In genomic region chr17:48841395-48841831, GRCh38 we compare ENCODE assay signal across 9 cellular contexts. TPM values are rescaled to one million over a fixed set of nuclear protein-coding genes. Genes with fewer than 3 reads are reported as not detected.
DNase-seq lines count a peak whose midpoint lies in the region; ATAC-seq and TF ChIP-seq lines count a peak whose summit lies in the region.
"Had no signal": no experiment of that assay in that cellular context is flagged by ENCODE, and none has a peak within 500 bp of the region (broad histone marks: within the 10 kb centered on the region; RNA-seq: fewer than 3 reads in every experiment).

No MANE protein-coding gene starts in this region.

- TF ChIP-seq EP300 in SK-N-SH (IDR thresholded peaks at IDR 0.05; ENCODE audit: borderline replicate concordance in 1 of 2, low read depth in 1 of 2, low read length in 1 of 2) = no peak

- H3K9ac ChIP-seq in SK-N-SH = peak overlapping the region; percentile 39
- H3K9ac ChIP-seq in endocrine pancreas (ENCODE audit: control insufficient read depth, insufficient read depth, low read length) = no peak overlapping the region

- H3K27me3 Mint-ChIP-seq in naive thymus-derived CD4-positive, alpha-beta T cell = no peaks in the 10 kb centered on the region

- peak overlapping the region; percentile 3 to 41; a peak in 3 of 4 replicates for H3K4me3 ChIP-seq in SK-N-SH (ENCODE audit: low read depth in 2 of 2, low read length in 1 of 2)
- H3K4me3 ChIP-seq in endocrine pancreas (ENCODE audit: control insufficient read depth, insufficient read depth, low read length) = peak overlapping the region; percentile 86
- H3K4me3 ChIP-seq in naive thymus-derived CD4-positive, alpha-beta T cell (ENCODE audit: low read length) = peak overlapping the region; percentile 35

- peaks cover 0 to 2% (median 0%) of the 10 kb centered on the region in 11 donors for H3K9me3 Mint-ChIP-seq in naive thymus-derived CD4-positive, alpha-beta T cell

- H3K4me1 ChIP-seq in SK-N-SH (ENCODE audit: control insufficient read depth in 1 of 2, insufficient read depth in 2 of 2, low read depth in 1 of 2, low read length in 1 of 2) (peaks cover 0 to 12% of the 10 kb centered on the region in 2 experiments; a peak in 1 of 4 replicates), endocrine pancreas (ENCODE audit: control insufficient read depth, insufficient read depth, low read length) (peaks cover 14% of the 10 kb centered on the region)
- peaks cover 38 to 47% of the 10 kb centered on the region in 2 donors for H3K4me1 ChIP-seq in naive thymus-derived CD4-positive, alpha-beta T cell (ENCODE audit: control insufficient read depth in 2 of 2, insufficient read depth in 2 of 2, low read length in 2 of 2)

- H3K27me3 ChIP-seq in SK-N-SH (ENCODE audit: insufficient read depth) = no peaks in the 10 kb centered on the region
- H3K27me3 ChIP-seq in endocrine pancreas (ENCODE audit: control insufficient read depth, insufficient read depth, low read length) = no peaks in the 10 kb centered on the region
- no peaks in the 10 kb centered on the region for H3K27me3 ChIP-seq in naive thymus-derived CD4-positive, alpha-beta T cell (ENCODE audit: control insufficient read depth in 2 of 2, insufficient read depth in 2 of 2, low read length in 2 of 2)

- H3K4me1 Mint-ChIP-seq in naive thymus-derived CD4-positive, alpha-beta T cell = peaks cover 33 to 67% (median 61%) of the 10 kb centered on the region in 7 donors

- 57% methylated on average over 3 of the region's 3 CpGs for WGBS in SK-N-SH (ENCODE audit: low lambda C conversion rate)

- H3K27ac ChIP-seq in SK-N-SH (ENCODE audit: low read depth in 2 of 2, low read length in 1 of 2) = peak overlapping the region in 1 of 2 experiments; percentile 64; a peak in 2 of 4 replicates
- H3K27ac ChIP-seq in naive thymus-derived CD4-positive, alpha-beta T cell (ENCODE audit: low read depth, low read length) = peak overlapping the region; percentile 73

- intact Hi-C loops in naive thymus-derived CD4-positive, alpha-beta T cell (cut with micrococcal nuclease) = loop anchor here (1.0 to 2.0 kb wide), 4 partner anchors 10 to 25 kb away; partner anchors contain the start of genes CALCOCO2 (in 2 of the 2) and TTLL6 (in 1 of the 2)

- H3K9me2 ChIP-seq in SK-N-SH = no peaks in the 10 kb centered on the region

- peak overlapping the region; percentile 84 to 98 (median 95) for H3K27ac Mint-ChIP-seq in naive thymus-derived CD4-positive, alpha-beta T cell

- ATAC-seq in HG02973 (IDR thresholded peaks at IDR 0.05; ENCODE audit: unreplicated experiment) = peak; percentile 73
- peak; percentile 94 for ATAC-seq in naive thymus-derived CD4-positive, alpha-beta T cell

- H3K36me3 ChIP-seq in SK-N-SH (replicated peaks in 1 of 2; ENCODE audit: control insufficient read depth in 1 of 2, insufficient read depth in 2 of 2, low read length in 1 of 2) (peaks cover 16 to 32% of the 10 kb centered on the region in 2 experiments), endocrine pancreas (ENCODE audit: control insufficient read depth, insufficient read depth, low read length) (no peaks in the 10 kb centered on the region)
- peaks cover 4 to 27% (median 7%) of the 10 kb centered on the region in 3 experiments for H3K36me3 ChIP-seq in naive thymus-derived CD4-positive, alpha-beta T cell (ENCODE audit: control insufficient read depth in 2 of 3, insufficient read depth in 3 of 3, low read length in 3 of 3)

- POLR2A ChIA-PET in SK-N-SH (lab: Yijun Ruan, JAX) = no interaction called here
- POLR2A ChIA-PET in naive thymus-derived CD4-positive, alpha-beta T cell (lab: Charles Lee) = interaction anchor here (1.0 to 2.3 kb wide), 4 partner anchors 10 to 51 kb away, joined by 3 to 10 read pairs (median 7); partner anchors contain the start of gene ATP5MC1

- no peak for TF ChIP-seq RAD21 in SK-N-SH (IDR thresholded peaks at IDR 0.05; ENCODE audit: low read length)

- H3K4me3 Mint-ChIP-seq in naive thymus-derived CD4-positive, alpha-beta T cell = peak overlapping the region; percentile 79 to 98 (median 87)

- peak; percentile 41 for DNase-seq in stimulated activated CD4-positive, alpha-beta T cell treated with anti-CD3 and anti-CD28 coated beads, Interleukin-15, amount 100 ng/mL, for 24 hours
- DNase-seq in stimulated activated CD4-positive, alpha-beta T cell treated with anti-CD3 and anti-CD28 coated beads, Interleukin-4, amount 100 ng/mL, for 1 hour = no peak
- DNase-seq in SK-N-SH (no peak), NCI-H526 treated with DMSO at 0.1 percent for 48 hours (lab: John Stamatoyannopoulos, UW) (no peak), iPS-NIHi11 (ENCODE audit: low spot score) (no peak)
- peak in 7 of 9 donors; percentile 48 to 75 (median 62) for DNase-seq in naive thymus-derived CD4-positive, alpha-beta T cell

- peaks cover 45% of the 10 kb centered on the region; the same call in 1 of the 2 replicates for H3K79me2 ChIP-seq in SK-N-SH (ENCODE audit: insufficient read depth)

- peaks cover 0 to 41% (median 11%) of the 10 kb centered on the region in 5 donors for H3K36me3 Mint-ChIP-seq in naive thymus-derived CD4-positive, alpha-beta T cell

- TF ChIP-seq CTCF in SK-N-SH (IDR thresholded peaks at IDR 0.05) = no peak

- peak overlapping the region; percentile 78 for H3K4me2 ChIP-seq in SK-N-SH

- peaks cover 6% of the 10 kb centered on the region for H3F3A ChIP-seq in SK-N-SH (replicated peaks; ENCODE audit: insufficient read depth)

- no peak overlapping the region for H2AFZ ChIP-seq in SK-N-SH (ENCODE audit: low read depth)

- CTCF ChIA-PET in SK-N-SH (lab: Yijun Ruan, JAX) = interaction anchor here (0.8 to 7.7 kb wide), 5 partner anchors 19 to 163 kb away, joined by 3 to 54 read pairs (median 3); no protein-coding TSS in a partner anchor
- CTCF ChIA-PET in naive thymus-derived CD4-positive, alpha-beta T cell (lab: Charles Lee) = no interaction called here

- no peaks in the 10 kb centered on the region for H3K9me3 ChIP-seq in SK-N-SH
- H3K9me3 ChIP-seq in endocrine pancreas (ENCODE audit: control insufficient read depth, low read length) = no peaks in the 10 kb centered on the region
- H3K9me3 ChIP-seq in naive thymus-derived CD4-positive, alpha-beta T cell (ENCODE audit: control insufficient read depth in 2 of 3, low read length in 3 of 3) = no peaks in the 10 kb centered on the region

- H4K20me1 ChIP-seq in SK-N-SH (ENCODE audit: insufficient read depth) = 0 out of 2 replicates have a peak, but pooled peaks cover 10% of the 10 kb centered on the region

TF ChIP-seq in SK-N-SH, 30 proteins besides CTCF, POLR2A, EP300 and RAD21 (continues in another document):
- TF ChIP-seq TEAD4 (IDR thresholded peaks at IDR 0.05; ENCODE audit: borderline replicate concordance, insufficient read depth) (no peak), CHD2 (IDR thresholded peaks at IDR 0.05; ENCODE audit: low read length, partially characterized antibody) (no peak), USF2 (IDR thresholded peaks at IDR 0.05; ENCODE audit: borderline replicate concordance, low read depth, low read length) (no peak), RCOR1 (IDR thresholded peaks at IDR 0.05; ENCODE audit: low read length) (no peak), NRF1 (IDR thresholded peaks at IDR 0.05; ENCODE audit: low read depth, low read length) (no peak), MXI1 (IDR thresholded peaks at IDR 0.05; ENCODE audit: low read depth, low read length) (no peak), GATA2 (CRISPR knock-in tag; IDR thresholded peaks at IDR 0.05) (no peak), POLR2AphosphoS5 (IDR thresholded peaks at IDR 0.05; ENCODE audit: low read depth, low read length) (no peak), USF1 (IDR thresholded peaks at IDR 0.05; ENCODE audit: borderline replicate concordance, low read depth) (no peak), GABPA (IDR thresholded peaks at IDR 0.05; ENCODE audit: low read depth) (no peak), YY1 (IDR thresholded peaks at IDR 0.05; ENCODE audit: low read depth) (no peak), PBX3 (IDR thresholded peaks at IDR 0.05) (no peak)

RNA-seq across cellular contexts. Expression of gene CALCOCO2, which starts 10.6 kb away (rescaled TPM):
- 49.9 and 67.7 TPM in 2 replicates for polyA plus RNA-seq in SK-N-SH (2012; rRNA removed)
- polyA plus RNA-seq in SK-N-SH (2012; cell fraction: cytosol; rRNA removed) = 70.5 and 95.0 TPM in 2 replicates
- polyA plus RNA-seq in SK-N-SH (2012; cell fraction: nucleus; rRNA removed) = 47.5 and 95.2 TPM in 2 replicates
- 100 to 1,000 TPM; 129 to 208 (median 139) TPM for total RNA-seq in naive thymus-derived CD4-positive, alpha-beta T cell
- polyA plus RNA-seq in naive thymus-derived CD4-positive, alpha-beta T cell = 100 to 1,000 TPM; 159 to 167 TPM

RNA-seq across cellular contexts. Expression of gene TTLL6, which starts 24.4 kb away (rescaled TPM):
- 3.1 and 5.1 TPM in 2 replicates for polyA plus RNA-seq in SK-N-SH (2012; rRNA removed)
- polyA plus RNA-seq in SK-N-SH (2012; cell fraction: cytosol; rRNA removed) = 1.1 and 1.3 TPM in 2 replicates
- polyA plus RNA-seq in SK-N-SH (2012; cell fraction: nucleus; rRNA removed) = 14.5 and 21.5 TPM in 2 replicates
- total RNA-seq in naive thymus-derived CD4-positive, alpha-beta T cell = not detected
- not detected for polyA plus RNA-seq in naive thymus-derived CD4-positive, alpha-beta T cell
- total RNA-seq: frontal cortex had no signal

RNA-seq across cellular contexts. Expression of gene ATP5MC1, which starts 51.2 kb away (rescaled TPM):
- 382 and 684 TPM in 2 replicates for polyA plus RNA-seq in SK-N-SH (2012; rRNA removed)
- polyA plus RNA-seq in SK-N-SH (2012; cell fraction: cytosol; rRNA removed) = 339 and 530 TPM in 2 replicates
- 163 and 201 TPM in 2 replicates for polyA plus RNA-seq in SK-N-SH (2012; cell fraction: nucleus; rRNA removed)
- 100 to 1,000 TPM in 1 of 5 experiments, 10 to 100 TPM in 4; 28.0 to 102 (median 37.0) TPM for total RNA-seq in naive thymus-derived CD4-positive, alpha-beta T cell
- 100 to 1,000 TPM; 155 to 179 TPM for polyA plus RNA-seq in naive thymus-derived CD4-positive, alpha-beta T cell

Comparison
In these comparisons a context has a peak if more than half of its experiments do, and no peak if none do; other contexts are left out.
1. DNase-seq: peak in stimulated activated CD4-positive, alpha-beta T cell treated with anti-CD3 and anti-CD28 coated beads, Interleukin-15, amount 100 ng/mL, for 24 hours (single experiment) and naive thymus-derived CD4-positive, alpha-beta T cell (7 of 9); none in stimulated activated CD4-positive, alpha-beta T cell treated with anti-CD3 and anti-CD28 coated beads, Interleukin-4, amount 100 ng/mL, for 1 hour (single experiment), SK-N-SH (single experiment), NCI-H526 treated with DMSO at 0.1 percent for 48 hours (single experiment) and iPS-NIHi11 (single experiment).
2. H3K4me3 ChIP-seq: peak in every context shown above with its lines; median percentile 86 in endocrine pancreas; 35 in naive thymus-derived CD4-positive, alpha-beta T cell; 22 in SK-N-SH.